ENCODE assay signal across 8 cellular contexts in genomic region chr14:59483819-59484610, GRCh38. TPM values are rescaled to one million over a fixed set of nuclear protein-coding genes. Genes with fewer than 3 reads are reported as not detected.
DNase-seq lines count a peak whose midpoint lies in the region; ATAC-seq and TF ChIP-seq lines count a peak whose summit lies in the region.

Gene JKAMP (plus strand): TSS chr14:59484517. CDS start chr14:59484590, 73 bp downstream.
Gene L3HYPDH (minus strand): TSS chr14:59484408. CDS start chr14:59484316, 92 bp downstream.

- H2AFZ ChIP-seq in DND-41 (ENCODE audit: low read depth, low read length): peak within 1 kb of the TSS; percentile 97
- peak within 1 kb of the TSS; percentile 79 for H2AFZ ChIP-seq in KMS-11 (ENCODE audit: low read depth)

- H3K4me3 Mint-ChIP-seq in activated T-cell treated with anti-CD3 and anti-CD28 coated beads, Interleukin-2, amount 50 U/mL, for 4 hours: peak within 1 kb of the TSS; percentile 96

- peak; percentile 98 for DNase-seq in DND-41
- peak; percentile 73 for DNase-seq in Panc1 (ENCODE audit: low read depth, low spot score)
- peak; percentile 99 for DNase-seq in activated T-cell treated with anti-CD3 and anti-CD28 coated beads, Interleukin-2, amount 50 U/mL, for 4 hours
- peak; percentile 97 to 98 for DNase-seq in stimulated activated CD8-positive, alpha-beta memory T cell treated with anti-CD3 and anti-CD28 coated beads, Interleukin-7, amount 100 ng/mL, for 4 hours (ENCODE audit: low read depth in 2 of 2)

- peak within 1 kb of the TSS; percentile 87 for H3K27ac ChIP-seq in DND-41 (ENCODE audit: low read length)
- peak within 1 kb of the TSS; percentile 75 for H3K27ac ChIP-seq in KMS-11
- peak within 1 kb of the TSS; percentile 94 for H3K27ac ChIP-seq in Panc1 (ENCODE audit: low read length)
- peak within 1 kb of the TSS; percentile 83 to 92 for H3K27ac ChIP-seq in esophagus (ENCODE audit: low read depth in 2 of 2, low read length in 1 of 2)
- peak within 1 kb of the TSS; percentile 92 for H3K27ac ChIP-seq in muscle layer of duodenum (ENCODE audit: low read length)

- H3K4me3 ChIP-seq in DND-41 (ENCODE audit: low read depth in 1 of 2, low read length in 2 of 2): peak within 1 kb of the TSS; percentile 74 to 79
- no peak within 1 kb of the TSS for H3K4me3 ChIP-seq in KMS-11 (IDR thresholded peaks at IDR 0.05; ENCODE audit: insufficient read depth, low read depth, low read length)
- H3K4me3 ChIP-seq in Panc1 (ENCODE audit: low read depth in 2 of 2, low read length in 2 of 2): peak within 1 kb of the TSS; percentile 87 to 94
- H3K4me3 ChIP-seq in esophagus (ENCODE audit: low read depth in 1 of 2, low read length in 2 of 2): peak within 1 kb of the TSS; percentile 73 to 99
- H3K4me3 ChIP-seq in muscle layer of duodenum (ENCODE audit: low read depth in 1 of 2, low read length in 2 of 2): peak within 1 kb of the TSS; percentile 97 to 99

- TF ChIP-seq CTCF in DND-41 (IDR thresholded peaks at IDR 0.05; ENCODE audit: borderline replicate concordance, extremely low read depth, low read length, poor library complexity, severe bottlenecking): peak; percentile 56
- peak; percentile 53 for TF ChIP-seq CTCF in KMS-11 (conservative IDR thresholded peaks at IDR 0.05; ENCODE audit: low read depth, low read length)
- TF ChIP-seq CTCF in Panc1 (IDR thresholded peaks at IDR 0.05): peak; percentile 76

- BruUV-seq in Panc1 (replicated peaks; lab: Mats Ljungman, UMichigan): no TSS peak

- H3K4me1 Mint-ChIP-seq in activated T-cell treated with anti-CD3 and anti-CD28 coated beads, Interleukin-2, amount 50 U/mL, for 4 hours (ENCODE audit: low read depth): peaks cover 62% of the 10 kb centered on the region

- H3K9me3 ChIP-seq in DND-41 (ENCODE audit: insufficient read depth, low read length, severe bottlenecking) (no peaks in the 10 kb centered on the region), Panc1 (ENCODE audit: control insufficient read depth, insufficient read depth, low read depth, low read length) (no peaks in the 10 kb centered on the region), esophagus (ENCODE audit: control insufficient read depth in 2 of 2, insufficient read depth in 1 of 2, low read depth in 1 of 2, low read length in 1 of 2) (no peaks in the 10 kb centered on the region), muscle layer of duodenum (ENCODE audit: control insufficient read depth in 1 of 2, low read length in 2 of 2) (no peaks in the 10 kb centered on the region)

- H3K4me2 ChIP-seq in DND-41 (ENCODE audit: insufficient read depth, low read length): peak within 1 kb of the TSS; percentile 89
- H3K4me2 ChIP-seq in KMS-11: peak within 1 kb of the TSS; percentile 80

- no peaks in the 10 kb centered on the region for H3K9me3 Mint-ChIP-seq in activated T-cell treated with anti-CD3 and anti-CD28 coated beads, Interleukin-2, amount 50 U/mL, for 4 hours

- CTCF ChIA-PET in Panc1 (lab: Charles Lee): interaction anchor here (0.8 to 1.2 kb wide), 4 partner anchors 40 to 92 kb away, joined by 3 to 4 read pairs (median 3); partner anchors contain the start of gene CCDC175

- H4K20me1 ChIP-seq in DND-41 (ENCODE audit: insufficient read depth, low read length): no peaks in the 10 kb centered on the region
- no peaks in the 10 kb centered on the region for H4K20me1 ChIP-seq in KMS-11 (ENCODE audit: insufficient read depth)

- no peaks in the 10 kb centered on the region for H3K27me3 ChIP-seq in DND-41 (ENCODE audit: insufficient read depth, low read length, poor library complexity)
- H3K27me3 ChIP-seq in KMS-11 (ENCODE audit: insufficient read depth, low read depth): no peaks in the 10 kb centered on the region
- no peaks in the 10 kb centered on the region for H3K27me3 ChIP-seq in Panc1 (ENCODE audit: control insufficient read depth, insufficient read depth, low read length)
- H3K27me3 ChIP-seq in esophagus (ENCODE audit: control insufficient read depth in 1 of 2, insufficient read depth in 2 of 2, low read length in 2 of 2): no peaks in the 10 kb centered on the region
- H3K27me3 ChIP-seq in muscle layer of duodenum (ENCODE audit: low read depth, low read length): no peaks in the 10 kb centered on the region

- peaks cover 50% of the 10 kb centered on the region for H3K4me1 ChIP-seq in DND-41 (ENCODE audit: insufficient read depth, low read length)
- peaks cover 35% of the 10 kb centered on the region for H3K4me1 ChIP-seq in KMS-11 (ENCODE audit: low read depth, poor library complexity, severe bottlenecking)
- peaks cover 19% of the 10 kb centered on the region for H3K4me1 ChIP-seq in Panc1 (ENCODE audit: control insufficient read depth, insufficient read depth, low read length)
- peaks cover 0 to 4% of the 10 kb centered on the region in 2 donors for H3K4me1 ChIP-seq in esophagus (ENCODE audit: control insufficient read depth in 2 of 2, insufficient read depth in 2 of 2, low read length in 1 of 2)
- H3K4me1 ChIP-seq in muscle layer of duodenum (ENCODE audit: control insufficient read depth in 1 of 2, insufficient read depth in 2 of 2, low read length in 2 of 2): peaks cover 30 to 43% of the 10 kb centered on the region in 2 donors

- intact Hi-C loops in Panc1 (cut with micrococcal nuclease; ENCODE audit: unreplicated experiment): no loop called here

- H3K36me3 ChIP-seq in DND-41 (ENCODE audit: insufficient read depth, low read length): peaks cover 16% of the 10 kb centered on the region
- H3K36me3 ChIP-seq in KMS-11 (ENCODE audit: insufficient read depth): no peaks in the 10 kb centered on the region
- peaks cover 23% of the 10 kb centered on the region for H3K36me3 ChIP-seq in Panc1 (ENCODE audit: control insufficient read depth, insufficient read depth, low read length)
- peaks cover 0 to 1% of the 10 kb centered on the region in 2 donors for H3K36me3 ChIP-seq in esophagus (ENCODE audit: control insufficient read depth in 2 of 2, insufficient read depth in 2 of 2, low read length in 1 of 2)
- peaks cover 4 to 28% of the 10 kb centered on the region in 2 donors for H3K36me3 ChIP-seq in muscle layer of duodenum (ENCODE audit: control insufficient read depth in 1 of 2, insufficient read depth in 2 of 2, low read length in 2 of 2)

- H3K36me3 Mint-ChIP-seq in activated T-cell treated with anti-CD3 and anti-CD28 coated beads, Interleukin-2, amount 50 U/mL, for 4 hours (ENCODE audit: insufficient read depth): peaks cover 15% of the 10 kb centered on the region

- H3K79me2 ChIP-seq in DND-41 (ENCODE audit: insufficient read depth, low read length) (peaks cover 44% of the 10 kb centered on the region), KMS-11 (ENCODE audit: insufficient read depth, low read depth) (peaks cover 20% of the 10 kb centered on the region; the same call in 1 of the 2 replicates)

- H3K9ac ChIP-seq in DND-41 (ENCODE audit: low read depth, low read length) (peak within 1 kb of the TSS; percentile 84), KMS-11 (peak within 1 kb of the TSS; percentile 88)

- no peaks in the 10 kb centered on the region for H3K27me3 Mint-ChIP-seq in activated T-cell treated with anti-CD3 and anti-CD28 coated beads, Interleukin-2, amount 50 U/mL, for 4 hours (ENCODE audit: low read depth)

- WGBS in esophagus, 2 donors: 0 to 1% methylated on average over 86 to 89 of the region's 89 CpGs

- in situ Hi-C loops in Panc1 (cut with HindIII; ENCODE audit: low pct_unique_long_range_greater_than_20kb, low sequenced_read_pairs): no loop called here

- peak; percentile 92 for ATAC-seq in DND-41 (ENCODE audit: insufficient read depth, low read depth)
- peak; percentile 91 for ATAC-seq in GM21737 (IDR thresholded peaks at IDR 0.05; ENCODE audit: unreplicated experiment)
- peak; percentile 96 for ATAC-seq in Panc1
- ATAC-seq in activated T-cell treated with anti-CD3 and anti-CD28 coated beads, Interleukin-2, amount 50 U/mL, for 4 hours: peak; percentile 97

- POLR2A ChIA-PET in Panc1 (lab: Charles Lee): interaction anchor here (0.6 kb wide), 1 partner anchor 8 kb away, joined by 3 read pairs; no protein-coding TSS in a partner anchor

RNA-seq across cellular contexts. Expression of gene JKAMP, which starts in this region (rescaled TPM):
- 36.0 TPM for total RNA-seq in Panc1 (2021; ENCODE audit: unreplicated experiment)
- 25.5 TPM for polyA plus RNA-seq in Panc1 (2012; ENCODE audit: insufficient read length)
- total RNA-seq in activated T-cell treated with anti-CD3 and anti-CD28 coated beads, Interleukin-2, amount 50 U/mL, for 4 hours: 10 to 100 TPM; 18.6 to 24.9 (median 21.5) TPM
- 10 to 100 TPM in 1 of 2 donors, 1 to 10 TPM in 1; 9.7 to 18.7 TPM for polyA plus RNA-seq in esophagus

RNA-seq across cellular contexts. Expression of gene L3HYPDH, which starts in this region (rescaled TPM):
- 25.1 TPM for total RNA-seq in Panc1 (2021; ENCODE audit: unreplicated experiment)
- polyA plus RNA-seq in Panc1 (2012; ENCODE audit: insufficient read length): 17.7 TPM
- total RNA-seq in activated T-cell treated with anti-CD3 and anti-CD28 coated beads, Interleukin-2, amount 50 U/mL, for 4 hours: 1 to 10 TPM; 8.1 to 9.7 (median 8.5) TPM
- 10 to 100 TPM in 1 of 2 donors, 1 to 10 TPM in 1; 8.7 to 19.8 TPM for polyA plus RNA-seq in esophagus
